In genomic region chr3:13167064-13167743, GRCh38 we compare ENCODE assay signal across 16 cellular contexts.
"Had no signal": no experiment of that assay in that cellular context is flagged by ENCODE, and none has a peak within 500 bp of the region (broad histone marks: within the 10 kb centered on the region; RNA-seq: fewer than 3 reads in every experiment).

No MANE protein-coding gene starts in this region.

- H3K27ac ChIP-seq: hepatocyte, thoracic aorta had no signal

- H3K9me3 ChIP-seq: thoracic aorta had no signal

- H3K4me3 ChIP-seq: hepatocyte, lung, smooth muscle cell, thoracic aorta had no signal

- H3K79me2 ChIP-seq: hepatocyte had no signal

- H3K4me2 ChIP-seq: hepatocyte, smooth muscle cell had no signal

- ATAC-seq: left colon; left ventricle myocardium superior; right cardiac atrium; stimulated activated naive CD8-positive, alpha-beta T cell treated with anti-CD3 and anti-CD28 coated beads, Interleukin-15, Interleukin-2, amounts not matched to agents 100 U/mL and 50 U/mL, for 24 hours had no signal

- DNase-seq: central memory CD4-positive, alpha-beta T cell; effector CD4-positive, alpha-beta T cell; foreskin melanocyte; left colon; left ventricle myocardium superior; mesenchymal stem cell; naive B cell; stimulated activated CD4-positive, alpha-beta T cell treated with anti-CD3 and anti-CD28 coated beads, Interleukin-4, amount 100 ng/mL, for 1 hour; stimulated activated CD8-positive, alpha-beta memory T cell treated with anti-CD3 and anti-CD28 coated beads, Interleukin-4, amount 100 ng/mL, for 48 hours; stimulated activated naive CD8-positive, alpha-beta T cell treated with anti-CD3 and anti-CD28 coated beads, Interleukin-15, Interleukin-2, amounts not matched to agents 100 U/mL and 50 U/mL, for 24 hours; trophoblast cell had no signal

- H3K27me3 ChIP-seq: hepatocyte had no signal

- H3K36me3 ChIP-seq: thoracic aorta had no signal

- H2AFZ ChIP-seq: hepatocyte had no signal
